ENCODE assay signal across 1 cellular context in the genomic region with DNA sequence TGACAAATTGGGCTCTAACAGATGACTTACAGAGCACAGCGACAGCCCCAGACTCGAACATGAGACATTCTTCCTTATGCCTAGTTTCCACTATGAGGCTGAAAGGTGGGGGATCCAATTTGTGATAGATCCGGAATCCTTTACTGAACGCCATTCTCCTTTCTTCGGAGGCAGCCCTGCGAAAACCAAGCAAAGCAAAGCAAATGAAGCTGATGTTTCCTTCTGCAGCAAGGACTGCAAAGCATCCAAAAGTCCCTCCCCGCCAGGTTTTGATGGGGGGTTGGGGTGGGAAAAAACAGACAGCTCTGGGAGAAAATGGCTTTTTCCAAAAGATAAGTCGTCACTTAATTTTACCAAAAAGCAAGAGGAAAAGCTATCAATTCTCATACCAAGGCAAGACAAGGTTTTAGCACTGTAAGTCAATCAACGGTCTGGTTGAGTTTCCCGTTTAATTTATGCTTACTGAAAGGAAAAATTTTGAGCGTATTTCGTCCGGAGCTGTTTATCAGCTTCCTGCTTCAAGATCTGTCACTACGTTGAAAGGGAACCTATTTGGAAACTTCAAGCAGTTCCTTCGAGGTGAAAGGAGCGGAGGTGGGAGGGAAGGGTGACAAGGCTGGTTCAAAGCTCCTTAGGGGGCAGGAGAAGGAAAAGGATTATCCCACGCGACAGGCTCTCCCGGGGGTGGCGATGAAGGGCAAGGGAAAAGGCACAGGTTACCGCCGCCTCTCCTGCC.
TF ChIP-seq lines count a peak whose summit lies in the region.

No MANE protein-coding gene starts in this region.

TF ChIP-seq in HEK293, 187 proteins besides CTCF, POLR2A, EP300 and RAD21 (continued from another document):
- TF ChIP-seq, protein P1, sequence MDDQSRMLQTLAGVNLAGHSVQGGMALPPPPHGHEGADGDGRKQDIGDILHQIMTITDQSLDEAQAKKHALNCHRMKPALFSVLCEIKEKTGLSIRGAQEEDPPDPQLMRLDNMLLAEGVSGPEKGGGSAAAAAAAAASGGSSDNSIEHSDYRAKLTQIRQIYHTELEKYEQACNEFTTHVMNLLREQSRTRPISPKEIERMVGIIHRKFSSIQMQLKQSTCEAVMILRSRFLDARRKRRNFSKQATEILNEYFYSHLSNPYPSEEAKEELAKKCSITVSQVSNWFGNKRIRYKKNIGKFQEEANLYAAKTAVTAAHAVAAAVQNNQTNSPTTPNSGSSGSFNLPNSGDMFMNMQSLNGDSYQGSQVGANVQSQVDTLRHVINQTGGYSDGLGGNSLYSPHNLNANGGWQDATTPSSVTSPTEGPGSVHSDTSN (CRISPR knock-in tag; IDR thresholded peaks at IDR 0.05), result no peak
- TF ChIP-seq SP2 (tag by site-specific recombination; IDR thresholded peaks at IDR 0.05), result peak; percentile 7; the same call in 1 of the 2 replicates
- peak; percentile 67 for TF ChIP-seq ZFHX2 (tag by site-specific recombination; conservative IDR thresholded peaks at IDR 0.05)
- TF ChIP-seq, protein P2, sequence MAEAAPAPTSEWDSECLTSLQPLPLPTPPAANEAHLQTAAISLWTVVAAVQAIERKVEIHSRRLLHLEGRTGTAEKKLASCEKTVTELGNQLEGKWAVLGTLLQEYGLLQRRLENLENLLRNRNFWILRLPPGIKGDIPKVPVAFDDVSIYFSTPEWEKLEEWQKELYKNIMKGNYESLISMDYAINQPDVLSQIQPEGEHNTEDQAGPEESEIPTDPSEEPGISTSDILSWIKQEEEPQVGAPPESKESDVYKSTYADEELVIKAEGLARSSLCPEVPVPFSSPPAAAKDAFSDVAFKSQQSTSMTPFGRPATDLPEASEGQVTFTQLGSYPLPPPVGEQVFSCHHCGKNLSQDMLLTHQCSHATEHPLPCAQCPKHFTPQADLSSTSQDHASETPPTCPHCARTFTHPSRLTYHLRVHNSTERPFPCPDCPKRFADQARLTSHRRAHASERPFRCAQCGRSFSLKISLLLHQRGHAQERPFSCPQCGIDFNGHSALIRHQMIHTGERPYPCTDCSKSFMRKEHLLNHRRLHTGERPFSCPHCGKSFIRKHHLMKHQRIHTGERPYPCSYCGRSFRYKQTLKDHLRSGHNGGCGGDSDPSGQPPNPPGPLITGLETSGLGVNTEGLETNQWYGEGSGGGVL (tag by site-specific recombination; IDR thresholded peaks at IDR 0.05), result peak; percentile 67
- TF ChIP-seq ZNF423 (tag by site-specific recombination; IDR thresholded peaks at IDR 0.05), result peak; percentile 79
- TF ChIP-seq, protein P3, sequence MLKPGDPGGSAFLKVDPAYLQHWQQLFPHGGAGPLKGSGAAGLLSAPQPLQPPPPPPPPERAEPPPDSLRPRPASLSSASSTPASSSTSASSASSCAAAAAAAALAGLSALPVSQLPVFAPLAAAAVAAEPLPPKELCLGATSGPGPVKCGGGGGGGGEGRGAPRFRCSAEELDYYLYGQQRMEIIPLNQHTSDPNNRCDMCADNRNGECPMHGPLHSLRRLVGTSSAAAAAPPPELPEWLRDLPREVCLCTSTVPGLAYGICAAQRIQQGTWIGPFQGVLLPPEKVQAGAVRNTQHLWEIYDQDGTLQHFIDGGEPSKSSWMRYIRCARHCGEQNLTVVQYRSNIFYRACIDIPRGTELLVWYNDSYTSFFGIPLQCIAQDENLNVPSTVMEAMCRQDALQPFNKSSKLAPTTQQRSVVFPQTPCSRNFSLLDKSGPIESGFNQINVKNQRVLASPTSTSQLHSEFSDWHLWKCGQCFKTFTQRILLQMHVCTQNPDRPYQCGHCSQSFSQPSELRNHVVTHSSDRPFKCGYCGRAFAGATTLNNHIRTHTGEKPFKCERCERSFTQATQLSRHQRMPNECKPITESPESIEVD (tag by site-specific recombination; IDR thresholded peaks at IDR 0.05), result peak; percentile 42; the same call in 1 of the 2 replicates
- no peak for TF ChIP-seq ZNF174 (tag by site-specific recombination; IDR thresholded peaks at IDR 0.05)
- TF ChIP-seq ZNF558 (tag by site-specific recombination; IDR thresholded peaks at IDR 0.05), result no peak
- TF ChIP-seq, protein P4, sequence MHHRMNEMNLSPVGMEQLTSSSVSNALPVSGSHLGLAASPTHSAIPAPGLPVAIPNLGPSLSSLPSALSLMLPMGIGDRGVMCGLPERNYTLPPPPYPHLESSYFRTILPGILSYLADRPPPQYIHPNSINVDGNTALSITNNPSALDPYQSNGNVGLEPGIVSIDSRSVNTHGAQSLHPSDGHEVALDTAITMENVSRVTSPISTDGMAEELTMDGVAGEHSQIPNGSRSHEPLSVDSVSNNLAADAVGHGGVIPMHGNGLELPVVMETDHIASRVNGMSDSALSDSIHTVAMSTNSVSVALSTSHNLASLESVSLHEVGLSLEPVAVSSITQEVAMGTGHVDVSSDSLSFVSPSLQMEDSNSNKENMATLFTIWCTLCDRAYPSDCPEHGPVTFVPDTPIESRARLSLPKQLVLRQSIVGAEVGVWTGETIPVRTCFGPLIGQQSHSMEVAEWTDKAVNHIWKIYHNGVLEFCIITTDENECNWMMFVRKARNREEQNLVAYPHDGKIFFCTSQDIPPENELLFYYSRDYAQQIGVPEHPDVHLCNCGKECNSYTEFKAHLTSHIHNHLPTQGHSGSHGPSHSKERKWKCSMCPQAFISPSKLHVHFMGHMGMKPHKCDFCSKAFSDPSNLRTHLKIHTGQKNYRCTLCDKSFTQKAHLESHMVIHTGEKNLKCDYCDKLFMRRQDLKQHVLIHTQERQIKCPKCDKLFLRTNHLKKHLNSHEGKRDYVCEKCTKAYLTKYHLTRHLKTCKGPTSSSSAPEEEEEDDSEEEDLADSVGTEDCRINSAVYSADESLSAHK (tag by site-specific recombination; IDR thresholded peaks at IDR 0.05), result no peak
- TF ChIP-seq, protein P5, sequence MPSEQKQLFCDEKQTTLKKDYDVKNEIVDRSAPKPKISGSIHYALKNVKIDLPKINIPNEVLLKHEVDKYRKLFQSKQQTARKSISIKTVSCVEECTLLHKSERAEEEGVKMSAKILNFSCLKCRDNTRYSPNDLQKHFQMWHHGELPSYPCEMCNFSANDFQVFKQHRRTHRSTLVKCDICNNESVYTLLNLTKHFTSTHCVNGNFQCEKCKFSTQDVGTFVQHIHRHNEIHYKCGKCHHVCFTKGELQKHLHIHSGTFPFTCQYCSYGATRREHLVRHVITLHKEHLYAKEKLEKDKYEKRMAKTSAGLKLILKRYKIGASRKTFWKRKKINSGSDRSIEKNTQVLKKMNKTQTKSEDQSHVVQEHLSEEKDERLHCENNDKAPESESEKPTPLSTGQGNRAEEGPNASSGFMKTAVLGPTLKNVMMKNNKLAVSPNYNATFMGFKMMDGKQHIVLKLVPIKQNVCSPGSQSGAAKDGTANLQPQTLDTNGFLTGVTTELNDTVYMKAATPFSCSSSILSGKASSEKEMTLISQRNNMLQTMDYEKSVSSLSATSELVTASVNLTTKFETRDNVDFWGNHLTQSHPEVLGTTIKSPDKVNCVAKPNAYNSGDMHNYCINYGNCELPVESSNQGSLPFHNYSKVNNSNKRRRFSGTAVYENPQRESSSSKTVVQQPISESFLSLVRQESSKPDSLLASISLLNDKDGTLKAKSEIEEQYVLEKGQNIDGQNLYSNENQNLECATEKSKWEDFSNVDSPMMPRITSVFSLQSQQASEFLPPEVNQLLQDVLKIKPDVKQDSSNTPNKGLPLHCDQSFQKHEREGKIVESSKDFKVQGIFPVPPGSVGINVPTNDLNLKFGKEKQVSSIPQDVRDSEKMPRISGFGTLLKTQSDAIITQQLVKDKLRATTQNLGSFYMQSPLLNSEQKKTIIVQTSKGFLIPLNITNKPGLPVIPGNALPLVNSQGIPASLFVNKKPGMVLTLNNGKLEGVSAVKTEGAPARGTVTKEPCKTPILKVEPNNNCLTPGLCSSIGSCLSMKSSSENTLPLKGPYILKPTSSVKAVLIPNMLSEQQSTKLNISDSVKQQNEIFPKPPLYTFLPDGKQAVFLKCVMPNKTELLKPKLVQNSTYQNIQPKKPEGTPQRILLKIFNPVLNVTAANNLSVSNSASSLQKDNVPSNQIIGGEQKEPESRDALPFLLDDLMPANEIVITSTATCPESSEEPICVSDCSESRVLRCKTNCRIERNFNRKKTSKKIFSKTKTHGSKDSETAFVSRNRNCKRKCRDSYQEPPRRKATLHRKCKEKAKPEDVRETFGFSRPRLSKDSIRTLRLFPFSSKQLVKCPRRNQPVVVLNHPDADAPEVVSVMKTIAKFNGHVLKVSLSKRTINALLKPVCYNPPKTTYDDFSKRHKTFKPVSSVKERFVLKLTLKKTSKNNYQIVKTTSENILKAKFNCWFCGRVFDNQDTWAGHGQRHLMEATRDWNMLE (tag by site-specific recombination; conservative IDR thresholded peaks at IDR 0.05; ENCODE audit: low read depth), result 0 out of 2 replicates have a peak, but pooled peaks have one; percentile 13
- no peak; the same call in 1 of the 2 replicates for TF ChIP-seq ZIC2 (tag by site-specific recombination; IDR thresholded peaks at IDR 0.05)
- TF ChIP-seq ZNF664 (tag by site-specific recombination; IDR thresholded peaks at IDR 0.05), result no peak
- TF ChIP-seq, protein P6, sequence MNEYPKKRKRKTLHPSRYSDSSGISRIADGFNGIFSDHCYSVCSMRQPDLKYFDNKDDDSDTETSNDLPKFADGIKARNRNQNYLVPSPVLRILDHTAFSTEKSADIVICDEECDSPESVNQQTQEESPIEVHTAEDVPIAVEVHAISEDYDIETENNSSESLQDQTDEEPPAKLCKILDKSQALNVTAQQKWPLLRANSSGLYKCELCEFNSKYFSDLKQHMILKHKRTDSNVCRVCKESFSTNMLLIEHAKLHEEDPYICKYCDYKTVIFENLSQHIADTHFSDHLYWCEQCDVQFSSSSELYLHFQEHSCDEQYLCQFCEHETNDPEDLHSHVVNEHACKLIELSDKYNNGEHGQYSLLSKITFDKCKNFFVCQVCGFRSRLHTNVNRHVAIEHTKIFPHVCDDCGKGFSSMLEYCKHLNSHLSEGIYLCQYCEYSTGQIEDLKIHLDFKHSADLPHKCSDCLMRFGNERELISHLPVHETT (tag by site-specific recombination; IDR thresholded peaks at IDR 0.05), result no peak; the same call in 1 of the 2 replicates
- TF ChIP-seq, protein P7, sequence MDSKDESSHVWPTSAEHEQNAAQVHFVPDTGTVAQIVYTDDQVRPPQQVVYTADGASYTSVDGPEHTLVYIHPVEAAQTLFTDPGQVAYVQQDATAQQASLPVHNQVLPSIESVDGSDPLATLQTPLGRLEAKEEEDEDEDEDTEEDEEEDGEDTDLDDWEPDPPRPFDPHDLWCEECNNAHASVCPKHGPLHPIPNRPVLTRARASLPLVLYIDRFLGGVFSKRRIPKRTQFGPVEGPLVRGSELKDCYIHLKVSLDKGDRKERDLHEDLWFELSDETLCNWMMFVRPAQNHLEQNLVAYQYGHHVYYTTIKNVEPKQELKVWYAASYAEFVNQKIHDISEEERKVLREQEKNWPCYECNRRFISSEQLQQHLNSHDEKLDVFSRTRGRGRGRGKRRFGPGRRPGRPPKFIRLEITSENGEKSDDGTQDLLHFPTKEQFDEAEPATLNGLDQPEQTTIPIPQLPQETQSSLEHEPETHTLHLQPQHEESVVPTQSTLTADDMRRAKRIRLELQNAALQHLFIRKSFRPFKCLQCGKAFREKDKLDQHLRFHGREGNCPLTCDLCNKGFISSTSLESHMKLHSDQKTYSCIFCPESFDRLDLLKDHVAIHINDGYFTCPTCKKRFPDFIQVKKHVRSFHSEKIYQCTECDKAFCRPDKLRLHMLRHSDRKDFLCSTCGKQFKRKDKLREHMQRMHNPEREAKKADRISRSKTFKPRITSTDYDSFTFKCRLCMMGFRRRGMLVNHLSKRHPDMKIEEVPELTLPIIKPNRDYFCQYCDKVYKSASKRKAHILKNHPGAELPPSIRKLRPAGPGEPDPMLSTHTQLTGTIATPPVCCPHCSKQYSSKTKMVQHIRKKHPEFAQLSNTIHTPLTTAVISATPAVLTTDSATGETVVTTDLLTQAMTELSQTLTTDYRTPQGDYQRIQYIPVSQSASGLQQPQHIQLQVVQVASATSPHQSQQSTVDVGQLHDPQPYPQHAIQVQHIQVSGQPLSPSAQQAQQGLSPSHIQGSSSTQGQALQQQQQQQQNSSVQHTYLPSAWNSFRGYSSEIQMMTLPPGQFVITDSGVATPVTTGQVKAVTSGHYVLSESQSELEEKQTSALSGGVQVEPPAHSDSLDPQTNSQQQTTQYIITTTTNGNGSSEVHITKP (tag by site-specific recombination; IDR thresholded peaks at IDR 0.05), result peak; percentile 99; the same call in 1 of the 2 replicates
- TF ChIP-seq GLIS1 (tag by site-specific recombination; IDR thresholded peaks at IDR 0.05), result peak; percentile 91
- peak; percentile 89 for TF ChIP-seq EGR2 (tag by site-specific recombination; IDR thresholded peaks at IDR 0.05; ENCODE audit: low read depth)
- TF ChIP-seq ZBTB17 (tag by site-specific recombination; IDR thresholded peaks at IDR 0.05), result peak; percentile 86
- TF ChIP-seq ZNF394 (tag by site-specific recombination; IDR thresholded peaks at IDR 0.05; ENCODE audit: borderline replicate concordance), result no peak
